Comparison of ENCODE assay signal across 22 cellular contexts in genomic region chr9:71918419-71918818, GRCh38. TPM values are rescaled to one million over a fixed set of nuclear protein-coding genes. Genes with fewer than 3 reads are reported as not detected.
DNase-seq lines count a peak whose midpoint lies in the region; ATAC-seq, FAIRE-seq and TF ChIP-seq lines count a peak whose summit lies in the region.
"Had no signal": no experiment of that assay in that cellular context is flagged by ENCODE, and none has a peak within 500 bp of the region (broad histone marks: within the 10 kb centered on the region; RNA-seq: fewer than 3 reads in every experiment).

No MANE protein-coding gene starts in this region.

- no peaks in the 10 kb centered on the region; the same call in 1 of the 2 replicates for H3K4me1 ChIP-seq in HEK293 (ENCODE audit: control insufficient read depth, insufficient read depth, low read length)
- H3K4me1 ChIP-seq: Caco-2 had no signal

- no peak for TF ChIP-seq POLR2A in H54 (IDR thresholded peaks at IDR 0.05; ENCODE audit: low read depth, low read length)

- H3K4me1 Mint-ChIP-seq in WTC11, result peaks cover 71% of the 10 kb centered on the region

- H3K27ac ChIP-seq in HEK293 (ENCODE audit: extremely low read depth, low read depth, low read length), result no peak overlapping the region
- H3K27ac ChIP-seq: 22Rv1; A549; BLaER1 treated with 17β-estradiol and CSF1 and Interleukin-3, amounts not matched to agents 10 nM and 100 nM; C4-2B had no signal

- H3K4me3 ChIP-seq in HEK293 (ENCODE audit: low read depth, low read length) (no peak overlapping the region), MG63 (no peak overlapping the region)
- H3K4me3 ChIP-seq: A549; BLaER1 treated with 17β-estradiol and CSF1 and Interleukin-3, amounts not matched to agents 10 nM and 100 nM; GM12878 had no signal

- no peak for ATAC-seq in WTC11
- ATAC-seq: A549; CD8-positive, alpha-beta T cell; GM12878 had no signal

- peaks cover 0 to 8% of the 10 kb centered on the region in 2 experiments; a peak in 2 of 3 replicates for H3K36me3 ChIP-seq in HEK293 (ENCODE audit: control insufficient read depth in 2 of 2, insufficient read depth in 1 of 2, low read length in 2 of 2)
- no peaks in the 10 kb centered on the region for H3K36me3 ChIP-seq in MG63

- CTCF ChIA-PET in HEK293 (lab: Yijun Ruan, JAX), result interaction anchor here (0.6 kb wide), 2 partner anchors 18 to 100 kb away, joined by 3 to 4 read pairs; no protein-coding TSS in a partner anchor
- CTCF ChIA-PET in WTC11 (lab: Charles Lee), result no interaction called here

- no peaks in the 10 kb centered on the region for H3K27me3 ChIP-seq in MG63
- H3K27me3 ChIP-seq: BLaER1 treated with 17β-estradiol and CSF1 and Interleukin-3, amounts not matched to agents 10 nM and 100 nM had no signal

- TF ChIP-seq CTCF in HEK293 (tag by site-specific recombination; IDR thresholded peaks at IDR 0.05) (no peak), WTC11 (IDR thresholded peaks at IDR 0.05) (no peak)

- peak overlapping the region; percentile 76; the same call in 1 of the 2 replicates for H3K27ac Mint-ChIP-seq in WTC11
- H3K27ac Mint-ChIP-seq: B cell; CD4-positive, alpha-beta T cell; CD8-positive, alpha-beta T cell had no signal

- FAIRE-seq in H54 (lab: Jason Lieb, UNC), result peak; percentile 41
- FAIRE-seq: A549, D721Med, G401.6, GM12878, GM12892, GM18507 had no signal

- H3K36me3 Mint-ChIP-seq in WTC11, result peaks cover 46% of the 10 kb centered on the region

- H3K4me3 Mint-ChIP-seq in WTC11, result no peak overlapping the region
- H3K4me3 Mint-ChIP-seq: B cell; CD4-positive, alpha-beta T cell; CD8-positive, alpha-beta T cell had no signal

- peaks cover 28% of the 10 kb centered on the region for H3K9me3 Mint-ChIP-seq in WTC11
- H3K9me3 Mint-ChIP-seq: CD4-positive, alpha-beta T cell; CD8-positive, alpha-beta T cell had no signal

- no peaks in the 10 kb centered on the region for H3K27me3 Mint-ChIP-seq in WTC11 (ENCODE audit: low read depth)
- H3K27me3 Mint-ChIP-seq: B cell; CD4-positive, alpha-beta T cell had no signal

- no peak for DNase-seq in H54 (ENCODE audit: insufficient read length, low spot score)
- no peak for DNase-seq in WTC11 (ENCODE audit: low spot score)
- DNase-seq in MG63, result no peak
- no peak for DNase-seq in SK-N-DZ (ENCODE audit: low spot score)
- DNase-seq in GF-D8 (lab: John Stamatoyannopoulos, UW), result no peak
- DNase-seq: AML-193; Caco-2; Calu3; CD4-positive, alpha-beta T cell; CD8-positive, alpha-beta T cell; DMS79 treated with DMSO at 0.1 percent for 48 hours had no signal

- POLR2A ChIA-PET in HEK293 (lab: Yijun Ruan, JAX) (no interaction called here), WTC11 (lab: Charles Lee) (no interaction called here)

- H3K9me3 ChIP-seq in HEK293 (ENCODE audit: control insufficient read depth, insufficient read depth, low read depth, low read length) (no peaks in the 10 kb centered on the region), MG63 (no peaks in the 10 kb centered on the region)
- H3K9me3 ChIP-seq: A549, Caco-2 had no signal

TF ChIP-seq in HEK293, 187 proteins besides CTCF, POLR2A, EP300 and RAD21:
- TF ChIP-seq ZNF169 (tag by site-specific recombination; IDR thresholded peaks at IDR 0.05) (no peak), ZNF610 (tag by site-specific recombination; IDR thresholded peaks at IDR 0.05; ENCODE audit: borderline replicate concordance) (peak; percentile 94), ZNF341 (tag by site-specific recombination; IDR thresholded peaks at IDR 0.05; ENCODE audit: low read depth) (no peak), MEIS1 (CRISPR knock-in tag; IDR thresholded peaks at IDR 0.05; ENCODE audit: borderline replicate concordance) (no peak)

TF ChIP-seq in WTC11, 78 proteins besides CTCF, POLR2A, EP300 and RAD21:
- TF ChIP-seq ATF1 (CRISPR knock-in tag; IDR thresholded peaks at IDR 0.05) (no peak), FOXJ3 (CRISPR knock-in tag; IDR thresholded peaks at IDR 0.05; ENCODE audit: borderline replicate concordance) (no peak), ATF3 (CRISPR knock-in tag; conservative IDR thresholded peaks at IDR 0.05) (no peak), PRDM15 (CRISPR knock-in tag; IDR thresholded peaks at IDR 0.05) (no peak), NFYB (CRISPR knock-in tag; conservative IDR thresholded peaks at IDR 0.05; ENCODE audit: low read depth) (no peak), CBFB (CRISPR knock-in tag; IDR thresholded peaks at IDR 0.05; ENCODE audit: low read depth) (no peak), ZNF232 (CRISPR knock-in tag; IDR thresholded peaks at IDR 0.05) (no peak), GRHL2 (CRISPR knock-in tag; IDR thresholded peaks at IDR 0.05; ENCODE audit: insufficient replicate concordance, severe bottlenecking) (no peak)
TF ChIP-seq in WTC11: peak in this region for 0.

RNA-seq across cellular contexts. Expression of gene C9orf85, which starts 7.0 kb away (rescaled TPM):
- 13.2 to 20.2 TPM (median 15.2 TPM) in 3 replicates for total RNA-seq in WTC11 (2021)
- total RNA-seq in MG63 (2014; rRNA removed; shearing (Covaris generic); ENCODE audit: low replicate concordance), result 4.6 and 9.4 TPM in 2 replicates
- 16.2 and 24.1 TPM in 2 replicates for polyA plus RNA-seq in SK-N-DZ (2014; cell fraction: cytosol; rRNA removed)
- polyA plus RNA-seq in SK-N-DZ (2014; cell fraction: nucleus; rRNA removed), result 5.5 and 6.1 TPM in 2 replicates

RNA-seq across cellular contexts. Expression of gene ABHD17B, which starts 7.4 kb away (rescaled TPM):
- total RNA-seq in WTC11 (2021), result 55.0 to 59.9 TPM (median 56.6 TPM) in 3 replicates
- 10.8 and 11.4 TPM in 2 replicates for total RNA-seq in MG63 (2014; rRNA removed; shearing (Covaris generic); ENCODE audit: low replicate concordance)
- 41.3 and 50.2 TPM in 2 replicates for polyA plus RNA-seq in SK-N-DZ (2014; cell fraction: cytosol; rRNA removed)
- polyA plus RNA-seq in SK-N-DZ (2014; cell fraction: nucleus; rRNA removed), result 15.6 and 19.0 TPM in 2 replicates
